17 cellular contexts compared by ENCODE assay signal in genomic region chr5:107428303-107428761, GRCh38.
DNase-seq lines count a peak whose midpoint lies in the region; ATAC-seq, FAIRE-seq and TF ChIP-seq lines count a peak whose summit lies in the region.
"Had no signal": no experiment of that assay in that cellular context is flagged by ENCODE, and none has a peak within 500 bp of the region (broad histone marks: within the 10 kb centered on the region; RNA-seq: fewer than 3 reads in every experiment).

No MANE protein-coding gene starts in this region.

- ATAC-seq in DND-41 (ENCODE audit: insufficient read depth, low read depth) (no peak), GM19395 (IDR thresholded peaks at IDR 0.05; ENCODE audit: unreplicated experiment) (no peak), GM21737 (IDR thresholded peaks at IDR 0.05; ENCODE audit: unreplicated experiment) (no peak), lower lobe of right lung (no peak)
- ATAC-seq in activated naive CD8-positive, alpha-beta T cell treated with anti-CD3 and anti-CD28 coated beads, Interleukin-2, amount 50 U/mL, for 24 hours = no peak
- ATAC-seq: body of pancreas had no signal

- H3K4me2 ChIP-seq in DND-41 (ENCODE audit: insufficient read depth, low read length) = no peak overlapping the region

- no peak overlapping the region for H3K27ac Mint-ChIP-seq in activated naive CD8-positive, alpha-beta T cell treated with anti-CD3 and anti-CD28 coated beads, Interleukin-2, amount 50 U/mL, for 24 hours
- H3K27ac Mint-ChIP-seq: stimulated activated naive CD8-positive, alpha-beta T cell treated with anti-CD3 and anti-CD28 coated beads, Interleukin-15, Interleukin-2, amounts not matched to agents 100 ng/mL and 50 ng/mL, for 24 hours had no signal

- no peaks in the 10 kb centered on the region for H3K79me2 ChIP-seq in DND-41 (ENCODE audit: insufficient read depth, low read length)

- POLR2A ChIA-PET in HEK293 (lab: Yijun Ruan, JAX) = interaction anchor here (1.2 kb wide), 1 partner anchor 10 kb away, joined by 3 read pairs; no protein-coding TSS in a partner anchor

- DNase-seq in DND-41 (no peak), RCC 7860 (ENCODE audit: low spot score) (no peak), kidney tubule cell (ENCODE audit: low spot score) (peak; percentile 23), lower lobe of right lung (no peak)
- no peak for DNase-seq in activated naive CD8-positive, alpha-beta T cell treated with anti-CD3 and anti-CD28 coated beads, Interleukin-2, amount 50 U/mL, for 24 hours
- DNase-seq: activated gamma-delta T cell; body of pancreas; COR-L47; effector CD4-positive, alpha-beta T cell; foreskin melanocyte; MM.1S; spleen had no signal

- H3K4me1 ChIP-seq in DND-41 (ENCODE audit: insufficient read depth, low read length) (peaks cover 13% of the 10 kb centered on the region), HEK293 (ENCODE audit: control insufficient read depth, insufficient read depth, low read length) (peaks cover 12% of the 10 kb centered on the region; the same call in 1 of the 2 replicates), lower lobe of right lung (no peaks in the 10 kb centered on the region)
- H3K4me1 ChIP-seq: body of pancreas had no signal

- no peak overlapping the region for H3K9ac ChIP-seq in DND-41 (ENCODE audit: low read depth, low read length)

- intact Hi-C loops in lower lobe of right lung (cut with DNase I) = no loop called here

- no peaks in the 10 kb centered on the region for H3K36me3 Mint-ChIP-seq in activated naive CD8-positive, alpha-beta T cell treated with anti-CD3 and anti-CD28 coated beads, Interleukin-2, amount 50 U/mL, for 24 hours (ENCODE audit: low read depth)

- TF ChIP-seq CTCF in DND-41 (IDR thresholded peaks at IDR 0.05; ENCODE audit: borderline replicate concordance, extremely low read depth, low read length, poor library complexity, severe bottlenecking) = no peak
- no peak for TF ChIP-seq CTCF in HEK293 (tag by site-specific recombination; IDR thresholded peaks at IDR 0.05)
- TF ChIP-seq CTCF in lower lobe of right lung (IDR thresholded peaks at IDR 0.05) = no peak

- no peaks in the 10 kb centered on the region for H3K27me3 Mint-ChIP-seq in activated naive CD8-positive, alpha-beta T cell treated with anti-CD3 and anti-CD28 coated beads, Interleukin-2, amount 50 U/mL, for 24 hours
- H3K27me3 Mint-ChIP-seq: stimulated activated naive CD8-positive, alpha-beta T cell treated with anti-CD3 and anti-CD28 coated beads, Interleukin-15, Interleukin-2, amounts not matched to agents 100 ng/mL and 50 ng/mL, for 24 hours had no signal

- H3K36me3 ChIP-seq in DND-41 (ENCODE audit: insufficient read depth, low read length) = no peaks in the 10 kb centered on the region
- H3K36me3 ChIP-seq in HEK293 (ENCODE audit: control insufficient read depth in 2 of 2, insufficient read depth in 1 of 2, low read length in 2 of 2) = no peaks in the 10 kb centered on the region; a peak in 1 of 3 replicates
- H3K36me3 ChIP-seq in lower lobe of right lung = no peaks in the 10 kb centered on the region
- H3K36me3 ChIP-seq: spleen had no signal

- H3K4me3 ChIP-seq in DND-41 (ENCODE audit: low read depth in 1 of 2, low read length in 2 of 2) (no peak overlapping the region), HEK293 (ENCODE audit: low read depth, low read length) (no peak overlapping the region), lower lobe of right lung (no peak overlapping the region)
- H3K4me3 ChIP-seq: body of pancreas, spleen had no signal

- no peaks in the 10 kb centered on the region for H4K20me1 ChIP-seq in DND-41 (ENCODE audit: insufficient read depth, low read length)

- peak; percentile 58 for FAIRE-seq in RCC 7860 (lab: Jason Lieb, UNC)
- FAIRE-seq: HTR-8/SVneo had no signal

- H3K9me3 ChIP-seq in DND-41 (ENCODE audit: insufficient read depth, low read length, severe bottlenecking) (no peaks in the 10 kb centered on the region), HEK293 (ENCODE audit: control insufficient read depth, insufficient read depth, low read depth, low read length) (no peaks in the 10 kb centered on the region), lower lobe of right lung (no peaks in the 10 kb centered on the region)
- H3K9me3 ChIP-seq: body of pancreas, spleen had no signal

- no peak overlapping the region for H3K4me3 Mint-ChIP-seq in activated naive CD8-positive, alpha-beta T cell treated with anti-CD3 and anti-CD28 coated beads, Interleukin-2, amount 50 U/mL, for 24 hours
- H3K4me3 Mint-ChIP-seq: stimulated activated naive CD8-positive, alpha-beta T cell treated with anti-CD3 and anti-CD28 coated beads, Interleukin-15, Interleukin-2, amounts not matched to agents 100 ng/mL and 50 ng/mL, for 24 hours had no signal

- CTCF ChIA-PET in HEK293 (lab: Yijun Ruan, JAX) = interaction anchor here (1.3 kb wide), 1 partner anchor 28 kb away, joined by 4 read pairs; no protein-coding TSS in a partner anchor

- H3K27ac ChIP-seq in DND-41 (ENCODE audit: low read length) = no peak overlapping the region
- H3K27ac ChIP-seq in HEK293 (ENCODE audit: extremely low read depth, low read depth, low read length) = no peak overlapping the region
- H3K27ac ChIP-seq in lower lobe of right lung = no peak overlapping the region
- H3K27ac ChIP-seq: body of pancreas had no signal

- H3K27me3 ChIP-seq in DND-41 (ENCODE audit: insufficient read depth, low read length, poor library complexity) (no peaks in the 10 kb centered on the region), lower lobe of right lung (ENCODE audit: low read depth) (no peaks in the 10 kb centered on the region)
- H3K27me3 ChIP-seq: body of pancreas, spleen had no signal

- H3K9me3 Mint-ChIP-seq in activated naive CD8-positive, alpha-beta T cell treated with anti-CD3 and anti-CD28 coated beads, Interleukin-2, amount 50 U/mL, for 24 hours = no peaks in the 10 kb centered on the region
- H3K9me3 Mint-ChIP-seq: stimulated activated naive CD8-positive, alpha-beta T cell treated with anti-CD3 and anti-CD28 coated beads, Interleukin-15, Interleukin-2, amounts not matched to agents 100 ng/mL and 50 ng/mL, for 24 hours had no signal

- peak overlapping the region; percentile 6; the same call in 1 of the 2 replicates for H2AFZ ChIP-seq in DND-41 (ENCODE audit: low read depth, low read length)

- H3K4me1 Mint-ChIP-seq in activated naive CD8-positive, alpha-beta T cell treated with anti-CD3 and anti-CD28 coated beads, Interleukin-2, amount 50 U/mL, for 24 hours = no peaks in the 10 kb centered on the region

TF ChIP-seq in HEK293, 187 proteins besides CTCF, POLR2A, EP300 and RAD21:
- TF ChIP-seq, protein P1, sequence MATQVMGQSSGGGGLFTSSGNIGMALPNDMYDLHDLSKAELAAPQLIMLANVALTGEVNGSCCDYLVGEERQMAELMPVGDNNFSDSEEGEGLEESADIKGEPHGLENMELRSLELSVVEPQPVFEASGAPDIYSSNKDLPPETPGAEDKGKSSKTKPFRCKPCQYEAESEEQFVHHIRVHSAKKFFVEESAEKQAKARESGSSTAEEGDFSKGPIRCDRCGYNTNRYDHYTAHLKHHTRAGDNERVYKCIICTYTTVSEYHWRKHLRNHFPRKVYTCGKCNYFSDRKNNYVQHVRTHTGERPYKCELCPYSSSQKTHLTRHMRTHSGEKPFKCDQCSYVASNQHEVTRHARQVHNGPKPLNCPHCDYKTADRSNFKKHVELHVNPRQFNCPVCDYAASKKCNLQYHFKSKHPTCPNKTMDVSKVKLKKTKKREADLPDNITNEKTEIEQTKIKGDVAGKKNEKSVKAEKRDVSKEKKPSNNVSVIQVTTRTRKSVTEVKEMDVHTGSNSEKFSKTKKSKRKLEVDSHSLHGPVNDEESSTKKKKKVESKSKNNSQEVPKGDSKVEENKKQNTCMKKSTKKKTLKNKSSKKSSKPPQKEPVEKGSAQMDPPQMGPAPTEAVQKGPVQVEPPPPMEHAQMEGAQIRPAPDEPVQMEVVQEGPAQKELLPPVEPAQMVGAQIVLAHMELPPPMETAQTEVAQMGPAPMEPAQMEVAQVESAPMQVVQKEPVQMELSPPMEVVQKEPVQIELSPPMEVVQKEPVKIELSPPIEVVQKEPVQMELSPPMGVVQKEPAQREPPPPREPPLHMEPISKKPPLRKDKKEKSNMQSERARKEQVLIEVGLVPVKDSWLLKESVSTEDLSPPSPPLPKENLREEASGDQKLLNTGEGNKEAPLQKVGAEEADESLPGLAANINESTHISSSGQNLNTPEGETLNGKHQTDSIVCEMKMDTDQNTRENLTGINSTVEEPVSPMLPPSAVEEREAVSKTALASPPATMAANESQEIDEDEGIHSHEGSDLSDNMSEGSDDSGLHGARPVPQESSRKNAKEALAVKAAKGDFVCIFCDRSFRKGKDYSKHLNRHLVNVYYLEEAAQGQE (tag by site-specific recombination; IDR thresholded peaks at IDR 0.05) = no peak
- TF ChIP-seq SCRT2 (tag by site-specific recombination; IDR thresholded peaks at IDR 0.05) (peak; percentile 45; the same call in 1 of the 2 replicates), PRDM6 (tag by site-specific recombination; IDR thresholded peaks at IDR 0.05) (peak; percentile 85)
TF ChIP-seq in HEK293: peak in this region for 2.
